1 cellular context compared by ENCODE assay signal in the genomic region with DNA sequence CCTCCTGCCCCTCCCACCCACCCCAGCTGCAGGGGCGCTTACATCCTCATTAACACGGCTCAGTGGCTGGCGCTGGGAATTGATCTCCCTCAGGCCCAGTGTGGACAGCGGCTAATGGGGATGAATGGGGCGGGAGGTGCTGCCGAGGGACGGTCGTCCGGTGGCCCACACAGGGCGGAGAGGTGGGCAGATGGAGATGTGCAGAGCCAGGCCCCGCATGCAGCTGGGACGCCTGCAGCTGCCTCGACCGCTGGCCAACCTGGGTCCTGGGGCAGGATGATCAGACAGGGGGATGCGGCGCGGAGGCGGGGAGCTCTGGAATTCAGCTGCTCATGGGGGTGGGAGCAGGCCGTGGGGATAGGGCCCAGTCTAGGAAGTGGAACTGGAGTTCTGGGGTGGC.
TF ChIP-seq lines count a peak whose summit lies in the region.

No MANE protein-coding gene starts in this region.

TF ChIP-seq in GM23338, 12 proteins besides CTCF, POLR2A, EP300 and RAD21:
- no peak for TF ChIP-seq NANOG (IDR thresholded peaks at IDR 0.05; ENCODE audit: borderline replicate concordance)
- TF ChIP-seq, protein P1, sequence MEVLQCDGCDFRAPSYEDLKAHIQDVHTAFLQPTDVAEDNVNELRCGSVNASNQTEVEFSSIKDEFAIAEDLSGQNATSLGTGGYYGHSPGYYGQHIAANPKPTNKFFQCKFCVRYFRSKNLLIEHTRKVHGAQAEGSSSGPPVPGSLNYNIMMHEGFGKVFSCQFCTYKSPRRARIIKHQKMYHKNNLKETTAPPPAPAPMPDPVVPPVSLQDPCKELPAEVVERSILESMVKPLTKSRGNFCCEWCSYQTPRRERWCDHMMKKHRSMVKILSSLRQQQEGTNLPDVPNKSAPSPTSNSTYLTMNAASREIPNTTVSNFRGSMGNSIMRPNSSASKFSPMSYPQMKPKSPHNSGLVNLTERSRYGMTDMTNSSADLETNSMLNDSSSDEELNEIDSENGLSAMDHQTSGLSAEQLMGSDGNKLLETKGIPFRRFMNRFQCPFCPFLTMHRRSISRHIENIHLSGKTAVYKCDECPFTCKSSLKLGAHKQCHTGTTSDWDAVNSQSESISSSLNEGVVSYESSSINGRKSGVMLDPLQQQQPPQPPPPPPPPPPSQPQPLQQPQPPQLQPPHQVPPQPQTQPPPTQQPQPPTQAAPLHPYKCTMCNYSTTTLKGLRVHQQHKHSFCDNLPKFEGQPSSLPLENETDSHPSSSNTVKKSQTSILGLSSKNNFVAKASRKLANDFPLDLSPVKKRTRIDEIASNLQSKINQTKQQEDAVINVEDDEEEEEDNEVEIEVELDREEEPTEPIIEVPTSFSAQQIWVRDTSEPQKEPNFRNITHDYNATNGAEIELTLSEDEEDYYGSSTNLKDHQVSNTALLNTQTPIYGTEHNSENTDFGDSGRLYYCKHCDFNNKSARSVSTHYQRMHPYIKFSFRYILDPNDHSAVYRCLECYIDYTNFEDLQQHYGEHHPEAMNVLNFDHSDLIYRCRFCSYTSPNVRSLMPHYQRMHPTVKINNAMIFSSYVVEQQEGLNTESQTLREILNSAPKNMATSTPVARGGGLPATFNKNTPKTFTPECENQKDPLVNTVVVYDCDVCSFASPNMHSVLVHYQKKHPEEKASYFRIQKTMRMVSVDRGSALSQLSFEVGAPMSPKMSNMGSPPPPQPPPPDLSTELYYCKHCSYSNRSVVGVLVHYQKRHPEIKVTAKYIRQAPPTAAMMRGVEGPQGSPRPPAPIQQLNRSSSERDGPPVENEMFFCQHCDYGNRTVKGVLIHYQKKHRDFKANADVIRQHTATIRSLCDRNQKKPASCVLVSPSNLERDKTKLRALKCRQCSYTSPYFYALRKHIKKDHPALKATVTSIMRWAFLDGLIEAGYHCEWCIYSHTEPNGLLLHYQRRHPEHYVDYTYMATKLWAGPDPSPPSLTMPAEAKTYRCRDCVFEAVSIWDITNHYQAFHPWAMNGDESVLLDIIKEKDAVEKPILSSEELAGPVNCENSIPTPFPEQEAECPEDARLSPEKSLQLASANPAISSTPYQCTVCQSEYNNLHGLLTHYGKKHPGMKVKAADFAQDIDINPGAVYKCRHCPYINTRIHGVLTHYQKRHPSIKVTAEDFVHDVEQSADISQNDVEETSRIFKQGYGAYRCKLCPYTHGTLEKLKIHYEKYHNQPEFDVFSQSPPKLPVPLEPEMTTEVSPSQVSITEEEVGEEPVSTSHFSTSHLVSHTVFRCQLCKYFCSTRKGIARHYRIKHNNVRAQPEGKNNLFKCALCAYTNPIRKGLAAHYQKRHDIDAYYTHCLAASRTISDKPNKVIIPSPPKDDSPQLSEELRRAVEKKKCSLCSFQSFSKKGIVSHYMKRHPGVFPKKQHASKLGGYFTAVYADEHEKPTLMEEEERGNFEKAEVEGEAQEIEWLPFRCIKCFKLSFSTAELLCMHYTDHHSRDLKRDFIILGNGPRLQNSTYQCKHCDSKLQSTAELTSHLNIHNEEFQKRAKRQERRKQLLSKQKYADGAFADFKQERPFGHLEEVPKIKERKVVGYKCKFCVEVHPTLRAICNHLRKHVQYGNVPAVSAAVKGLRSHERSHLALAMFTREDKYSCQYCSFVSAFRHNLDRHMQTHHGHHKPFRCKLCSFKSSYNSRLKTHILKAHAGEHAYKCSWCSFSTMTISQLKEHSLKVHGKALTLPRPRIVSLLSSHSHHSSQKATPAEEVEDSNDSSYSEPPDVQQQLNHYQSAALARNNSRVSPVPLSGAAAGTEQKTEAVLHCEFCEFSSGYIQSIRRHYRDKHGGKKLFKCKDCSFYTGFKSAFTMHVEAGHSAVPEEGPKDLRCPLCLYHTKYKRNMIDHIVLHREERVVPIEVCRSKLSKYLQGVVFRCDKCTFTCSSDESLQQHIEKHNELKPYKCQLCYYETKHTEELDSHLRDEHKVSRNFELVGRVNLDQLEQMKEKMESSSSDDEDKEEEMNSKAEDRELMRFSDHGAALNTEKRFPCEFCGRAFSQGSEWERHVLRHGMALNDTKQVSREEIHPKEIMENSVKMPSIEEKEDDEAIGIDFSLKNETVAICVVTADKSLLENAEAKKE (CRISPR knock-in tag; IDR thresholded peaks at IDR 0.05): no peak
- no peak for TF ChIP-seq JUNB (IDR thresholded peaks at IDR 0.05; ENCODE audit: unreplicated experiment)
- TF ChIP-seq POLR2AphosphoS5 (IDR thresholded peaks at IDR 0.05; ENCODE audit: low read depth): no peak
- no peak for TF ChIP-seq CREB1 (CRISPR knock-in tag; IDR thresholded peaks at IDR 0.05; ENCODE audit: low read depth)
TF ChIP-seq in GM23338: peak in this region for 0.
